8 cellular contexts compared by ENCODE assay signal in the genomic region with DNA sequence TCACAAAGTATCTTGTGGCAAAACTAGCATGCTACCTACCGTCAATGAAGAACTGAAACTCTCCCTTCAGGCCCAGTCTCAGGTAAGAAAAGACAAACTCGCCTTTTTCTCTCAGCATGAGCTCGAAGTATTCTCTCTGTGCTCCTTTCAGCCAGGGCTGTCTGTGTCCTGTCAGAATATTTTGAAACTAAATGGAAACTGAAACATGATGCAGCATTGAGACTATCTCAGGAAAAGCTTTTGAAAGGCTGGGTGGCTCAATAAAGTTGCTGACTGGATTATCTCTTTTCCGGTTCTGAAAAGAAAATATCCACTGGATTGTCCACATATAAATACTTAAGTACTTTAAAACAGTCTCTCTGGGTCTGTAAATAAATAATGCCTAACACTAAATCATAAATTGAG.
DNase-seq lines count a peak whose midpoint lies in the region; ATAC-seq lines count a peak whose summit lies in the region.

No MANE protein-coding gene starts in this region.

- peaks cover 0 to 5% of the 10 kb centered on the region in 2 donors for H3K4me1 ChIP-seq in duodenal mucosa (ENCODE audit: control insufficient read depth in 1 of 2, insufficient read depth in 2 of 2, low read length in 2 of 2)
- H3K4me1 ChIP-seq in rectal smooth muscle tissue (ENCODE audit: control insufficient read depth, insufficient read depth, low read length) = peaks cover 5% of the 10 kb centered on the region

- peak overlapping the region; percentile 57 for H3K27ac ChIP-seq in duodenal mucosa (ENCODE audit: low read depth, low read length)
- H3K27ac ChIP-seq in rectal smooth muscle tissue (ENCODE audit: low read depth, low read length) = peak overlapping the region; percentile 79

- peak overlapping the region in 1 of 2 donors; percentile 28 for H3K9ac ChIP-seq in duodenal mucosa (ENCODE audit: low read depth in 1 of 2, low read length in 2 of 2)
- H3K9ac ChIP-seq in rectal smooth muscle tissue (ENCODE audit: low read length) = no peak overlapping the region

- ATAC-seq in GM18867 (IDR thresholded peaks at IDR 0.05; ENCODE audit: unreplicated experiment) (peak; percentile 65), HG03095 (IDR thresholded peaks at IDR 0.05; ENCODE audit: unreplicated experiment) (peak; percentile 74)

- peak overlapping the region; percentile 40 to 44 for H3K4me3 ChIP-seq in duodenal mucosa (ENCODE audit: low read depth in 1 of 2, low read length in 2 of 2)
- H3K4me3 ChIP-seq in rectal smooth muscle tissue (ENCODE audit: low read length) = peak overlapping the region; percentile 65

- peaks cover 0 to 8% of the 10 kb centered on the region in 2 donors for H3K9me3 ChIP-seq in duodenal mucosa (ENCODE audit: control insufficient read depth in 1 of 2, low read length in 2 of 2)

- no peaks in the 10 kb centered on the region for H3K27me3 ChIP-seq in duodenal mucosa (ENCODE audit: control insufficient read depth in 1 of 2, insufficient read depth in 2 of 2, low read length in 2 of 2)
- H3K27me3 ChIP-seq in rectal smooth muscle tissue (ENCODE audit: control insufficient read depth, insufficient read depth, low read length) = no peaks in the 10 kb centered on the region

- DNase-seq in HK-2 (ENCODE audit: unreplicated experiment) (no peak), NCI-H1930 (lab: John Stamatoyannopoulos, UW) (no peak), NCI-H2081 treated with DMSO at 0.1 percent for 48 hours (lab: John Stamatoyannopoulos, UW) (no peak), NCI-H1417 treated with DMSO at 0.1 percent for 48 hours (lab: John Stamatoyannopoulos, UW) (no peak)

- H3K36me3 ChIP-seq in duodenal mucosa (ENCODE audit: control insufficient read depth in 1 of 2, insufficient read depth in 2 of 2, low read length in 2 of 2) = no peaks in the 10 kb centered on the region
- no peaks in the 10 kb centered on the region for H3K36me3 ChIP-seq in rectal smooth muscle tissue (ENCODE audit: control insufficient read depth, insufficient read depth, low read length)
